Comparison of ENCODE assay signal across 16 cellular contexts in genomic region chr3:41208507-41208906, GRCh38. TPM values are rescaled to one million over a fixed set of nuclear protein-coding genes. Genes with fewer than 3 reads are reported as not detected.
DNase-seq lines count a peak whose midpoint lies in the region; ATAC-seq and TF ChIP-seq lines count a peak whose summit lies in the region.
"Had no signal": no experiment of that assay in that cellular context is flagged by ENCODE, and none has a peak within 500 bp of the region (broad histone marks: within the 10 kb centered on the region; RNA-seq: fewer than 3 reads in every experiment).

No MANE protein-coding gene starts in this region.

- peaks cover 78 to 89% (median 83%) of the 10 kb centered on the region in 4 donors for H3K4me1 Mint-ChIP-seq in CD4-positive, alpha-beta memory T cell
- H3K4me1 Mint-ChIP-seq in H9 (peaks cover 76 to 79% of the 10 kb centered on the region in 2 experiments), naive B cell (peaks cover 73 to 89% (median 78%) of the 10 kb centered on the region in 3 donors)
- peaks cover 73% of the 10 kb centered on the region for H3K4me1 Mint-ChIP-seq in central memory CD8-positive, alpha-beta T cell

- no peak for TF ChIP-seq CTCF in H9 (conservative IDR thresholded peaks at IDR 0.05)

- H3K79me1 ChIP-seq in H9 (ENCODE audit: insufficient read depth, low read depth, low read length, poor library complexity, severe bottlenecking): peaks cover 9% of the 10 kb centered on the region

- CTCF ChIA-PET in CD4-positive, alpha-beta memory T cell (lab: Charles Lee; ENCODE audit: partially characterized antibody): interaction anchor here (0.7 to 1.0 kb wide), 2 partner anchors 9 kb away, joined by 4 read pairs; partner anchors contain the start of gene CTNNB1

- POLR2A ChIA-PET in CD4-positive, alpha-beta memory T cell (lab: Charles Lee; ENCODE audit: partially characterized antibody): interaction anchor here (1.3 to 6.2 kb wide), 3 partner anchors 8 to 11 kb away, joined by 5 to 62 read pairs (median 10); partner anchors contain the start of gene CTNNB1

- H3K18ac ChIP-seq in H9 (ENCODE audit: insufficient read length, low read depth, low read length): no peak overlapping the region

- H4K91ac ChIP-seq in H9 (ENCODE audit: insufficient read length, low read depth, low read length): no peak overlapping the region

- ATAC-seq in central memory CD8-positive, alpha-beta T cell (replicated peaks; ENCODE audit: extremely low read depth, poor library complexity, severe bottlenecking): no peak
- no peak for ATAC-seq in naive B cell (ENCODE audit: low read depth in 2 of 2)
- ATAC-seq: activated T-cell treated with anti-CD3 and anti-CD28 coated beads, Interleukin-2, amount 50 U/mL, for 4 hours had no signal

- H3K36me3 Mint-ChIP-seq in CD4-positive, alpha-beta memory T cell: peaks cover 12 to 15% of the 10 kb centered on the region in 2 donors
- peaks cover 5 to 17% (median 11%) of the 10 kb centered on the region in 3 experiments for H3K36me3 Mint-ChIP-seq in H9 (ENCODE audit: insufficient read depth in 1 of 3, low read depth in 3 of 3)
- H3K36me3 Mint-ChIP-seq in central memory CD8-positive, alpha-beta T cell (ENCODE audit: insufficient read depth): peaks cover 2% of the 10 kb centered on the region
- H3K36me3 Mint-ChIP-seq in naive B cell: peaks cover 0 to 4% of the 10 kb centered on the region in 2 donors

- no peaks in the 10 kb centered on the region for H3K27me3 ChIP-seq in CD4-positive, alpha-beta memory T cell (ENCODE audit: insufficient read depth, low read length)
- no peaks in the 10 kb centered on the region for H3K27me3 ChIP-seq in H9 (ENCODE audit: insufficient read depth, low read length)
- H3K27me3 ChIP-seq: transverse colon had no signal

- H3K56ac ChIP-seq in H9 (ENCODE audit: insufficient read length, low read depth, low read length): no peak overlapping the region

- H2AK5ac ChIP-seq in H9 (ENCODE audit: insufficient read length, low read length): no peak overlapping the region

- no peak overlapping the region for H3K9ac ChIP-seq in H9 (ENCODE audit: extremely low read depth, insufficient read length, low read length)

- H3K36me3 ChIP-seq in CD4-positive, alpha-beta memory T cell (ENCODE audit: insufficient read depth, low read length): no peaks in the 10 kb centered on the region
- H3K36me3 ChIP-seq: transverse colon had no signal

- peaks cover 87% of the 10 kb centered on the region for H3K79me2 ChIP-seq in H9 (ENCODE audit: insufficient read depth, low read length)

- no peak for DNase-seq in CD4-positive, alpha-beta memory T cell
- DNase-seq in H9 (no peak), naive B cell (no peak), hippocampal formation (lab: John Stamatoyannopoulos, UW) (no peak), caudate nucleus (lab: John Stamatoyannopoulos, UW) (no peak)
- no peak for DNase-seq in central memory CD8-positive, alpha-beta T cell (ENCODE audit: low spot score in 2 of 2)
- DNase-seq in effector CD8-positive, alpha-beta T cell (lab: John Stamatoyannopoulos, UW): no peak
- DNase-seq in stimulated activated CD4-positive, alpha-beta T cell treated with anti-CD3 and anti-CD28 coated beads, Interleukin-4, amount 100 ng/mL, for 1 hour: no peak
- DNase-seq: activated CD4-positive, alpha-beta T cell treated with anti-CD3 and anti-CD28 coated beads for 4 hours; activated T-cell treated with anti-CD3 and anti-CD28 coated beads, Interleukin-2, amount 50 U/mL, for 4 hours; cerebellar nuclear complex; DMS53; NCI-H2029 treated with DMSO at 0.1 percent for 48 hours; SIG-M5; transverse colon had no signal

- H3K4me3 ChIP-seq in CD4-positive, alpha-beta memory T cell (ENCODE audit: low read length in 2 of 2): no peak overlapping the region
- H3K4me3 ChIP-seq: transverse colon had no signal

- H2AFZ ChIP-seq in H9 (ENCODE audit: low read length): no peak overlapping the region

- H3K9me3 ChIP-seq in CD4-positive, alpha-beta memory T cell (ENCODE audit: control insufficient read depth in 1 of 2, low read length in 2 of 2): no peaks in the 10 kb centered on the region
- no peaks in the 10 kb centered on the region for H3K9me3 ChIP-seq in H9 (ENCODE audit: control insufficient read depth, low read depth, low read length)
- H3K9me3 ChIP-seq: transverse colon had no signal

- H2BK20ac ChIP-seq in H9 (ENCODE audit: low read depth, low read length, poor library complexity, severe bottlenecking): no peak overlapping the region

- no peak overlapping the region for H2BK12ac ChIP-seq in H9 (ENCODE audit: insufficient read length, low read depth, low read length)

- H3K4me3 Mint-ChIP-seq in CD4-positive, alpha-beta memory T cell: peak overlapping the region in 5 of 8 donors; percentile 0 to 69 (median 17)
- no peak overlapping the region; a peak in 1 of 5 replicates for H3K4me3 Mint-ChIP-seq in H9
- peak overlapping the region; percentile 14 for H3K4me3 Mint-ChIP-seq in central memory CD8-positive, alpha-beta T cell
- peak overlapping the region in 2 of 8 donors; percentile 0 to 2 for H3K4me3 Mint-ChIP-seq in naive B cell
- H3K4me3 Mint-ChIP-seq: T-helper 2 cell treated with Interferon-gamma antibody and Interleukin-4, amounts not matched to agents 5 μg/mL and 100 μg/mL, for 36 hours had no signal

- no peaks in the 10 kb centered on the region for H3K27me3 Mint-ChIP-seq in CD4-positive, alpha-beta memory T cell
- no peaks in the 10 kb centered on the region for H3K27me3 Mint-ChIP-seq in H9 (ENCODE audit: low read depth)
- no peaks in the 10 kb centered on the region for H3K27me3 Mint-ChIP-seq in central memory CD8-positive, alpha-beta T cell
- H3K27me3 Mint-ChIP-seq in naive B cell: no peaks in the 10 kb centered on the region

- no peaks in the 10 kb centered on the region for H3K9me3 Mint-ChIP-seq in CD4-positive, alpha-beta memory T cell
- no peaks in the 10 kb centered on the region for H3K9me3 Mint-ChIP-seq in H9
- H3K9me3 Mint-ChIP-seq in central memory CD8-positive, alpha-beta T cell: no peaks in the 10 kb centered on the region
- H3K9me3 Mint-ChIP-seq in naive B cell: no peaks in the 10 kb centered on the region
- H3K9me3 Mint-ChIP-seq: activated T-cell treated with anti-CD3 and anti-CD28 coated beads, Interleukin-2, amount 50 U/mL, for 4 hours; T-helper 2 cell treated with Interferon-gamma antibody and Interleukin-4, amounts not matched to agents 5 μg/mL and 100 μg/mL, for 36 hours had no signal

- no peak overlapping the region for H4K8ac ChIP-seq in H9 (replicated peaks; ENCODE audit: insufficient read length, low read depth, low read length)

- H3K27ac Mint-ChIP-seq in CD4-positive, alpha-beta memory T cell: peak overlapping the region in 5 of 7 donors; percentile 1 to 80 (median 34)
- peak overlapping the region in 2 of 3 experiments; percentile 3 to 64; a peak in 4 of 7 replicates for H3K27ac Mint-ChIP-seq in H9
- H3K27ac Mint-ChIP-seq in central memory CD8-positive, alpha-beta T cell (ENCODE audit: low read depth): peak overlapping the region; percentile 42
- H3K27ac Mint-ChIP-seq in naive B cell: peak overlapping the region in 5 of 6 donors; percentile 7 to 78 (median 31)
- H3K27ac Mint-ChIP-seq: T-helper 2 cell treated with Interferon-gamma antibody and Interleukin-4, amounts not matched to agents 5 μg/mL and 100 μg/mL, for 36 hours had no signal

- no peak overlapping the region for H3K4me2 ChIP-seq in H9 (ENCODE audit: insufficient read depth, insufficient read length, low read length)

- H3K4me1 ChIP-seq in CD4-positive, alpha-beta memory T cell (ENCODE audit: insufficient read depth, low read length): peaks cover 92% of the 10 kb centered on the region
- H3K4me1 ChIP-seq in H9 (ENCODE audit: insufficient read depth, low read length): peaks cover 3% of the 10 kb centered on the region; the same call in 1 of the 2 replicates

- no peak overlapping the region for H3T11ph ChIP-seq in H9 (ENCODE audit: low read length)

- no peak overlapping the region for H2BK15ac ChIP-seq in H9 (ENCODE audit: low read depth, low read length)

- H2BK120ac ChIP-seq in H9 (ENCODE audit: low read depth, low read length, poor library complexity, severe bottlenecking): no peak overlapping the region

- no peak overlapping the region for H4K5ac ChIP-seq in H9 (ENCODE audit: insufficient read length, low read depth, low read length)

- H3K23me2 ChIP-seq in H9 (ENCODE audit: insufficient read length, low read depth, low read length, poor library complexity, severe bottlenecking): no peaks in the 10 kb centered on the region

- no peak overlapping the region for H3K23ac ChIP-seq in H9 (ENCODE audit: insufficient read length, low read depth, low read length)

- no peak overlapping the region for H2BK5ac ChIP-seq in H9 (ENCODE audit: insufficient read length, low read length)

- no peak overlapping the region for H3K4ac ChIP-seq in H9 (ENCODE audit: low read depth, low read length)

- 100% methylated on average over 1 of the region's 4 CpGs for WGBS in H9 (ENCODE audit: extremely low coverage, insufficient read length, low lambda C conversion rate)

- H3K14ac ChIP-seq in H9 (ENCODE audit: insufficient read depth, low read length): no peak overlapping the region

- intact Hi-C loops in CD4-positive, alpha-beta memory T cell (cut with micrococcal nuclease): loop anchor here (10.0 kb wide), 1 partner anchor 164 kb away; no protein-coding TSS in a partner anchor

- no peaks in the 10 kb centered on the region for H4K20me1 ChIP-seq in H9 (ENCODE audit: control insufficient read depth, insufficient read depth, insufficient read length)

- no peak overlapping the region for H3K27ac ChIP-seq in CD4-positive, alpha-beta memory T cell (ENCODE audit: low read depth, low read length)
- no peak overlapping the region for H3K27ac ChIP-seq in H9 (ENCODE audit: insufficient read length, low read depth, low read length)
- H3K27ac ChIP-seq in caudate nucleus (ENCODE audit: low read depth, low read length): no peak overlapping the region
- H3K27ac ChIP-seq: transverse colon had no signal

RNA-seq across cellular contexts. Expression of gene CTNNB1, which starts 9.2 kb away (rescaled TPM):
- 100 to 1,000 TPM; 175 to 176 TPM for total RNA-seq in CD4-positive, alpha-beta memory T cell
- polyA plus RNA-seq in CD4-positive, alpha-beta memory T cell: 10 to 100 TPM; 65.8 to 65.9 TPM
- 500 and 505 TPM in 2 replicates for total RNA-seq in H9 (2021)
- 10 to 100 TPM; 32.8 to 86.1 (median 43.0) TPM for polyA plus RNA-seq in naive B cell (ENCODE audit: low read depth in 6 of 6)

Comparison
In these comparisons a context has a peak if more than half of its experiments do, and no peak if none do; other contexts are left out.
1. H3K4me3 Mint-ChIP-seq: peak in CD4-positive, alpha-beta memory T cell (5 of 8) and central memory CD8-positive, alpha-beta T cell (single experiment); none in H9 (0 of 2).
2. Peak in every context shown above with its lines, with median percentiles within 50 percentile points of each other: H3K27ac Mint-ChIP-seq.